9 cellular contexts compared by ENCODE assay signal in the genomic region with DNA sequence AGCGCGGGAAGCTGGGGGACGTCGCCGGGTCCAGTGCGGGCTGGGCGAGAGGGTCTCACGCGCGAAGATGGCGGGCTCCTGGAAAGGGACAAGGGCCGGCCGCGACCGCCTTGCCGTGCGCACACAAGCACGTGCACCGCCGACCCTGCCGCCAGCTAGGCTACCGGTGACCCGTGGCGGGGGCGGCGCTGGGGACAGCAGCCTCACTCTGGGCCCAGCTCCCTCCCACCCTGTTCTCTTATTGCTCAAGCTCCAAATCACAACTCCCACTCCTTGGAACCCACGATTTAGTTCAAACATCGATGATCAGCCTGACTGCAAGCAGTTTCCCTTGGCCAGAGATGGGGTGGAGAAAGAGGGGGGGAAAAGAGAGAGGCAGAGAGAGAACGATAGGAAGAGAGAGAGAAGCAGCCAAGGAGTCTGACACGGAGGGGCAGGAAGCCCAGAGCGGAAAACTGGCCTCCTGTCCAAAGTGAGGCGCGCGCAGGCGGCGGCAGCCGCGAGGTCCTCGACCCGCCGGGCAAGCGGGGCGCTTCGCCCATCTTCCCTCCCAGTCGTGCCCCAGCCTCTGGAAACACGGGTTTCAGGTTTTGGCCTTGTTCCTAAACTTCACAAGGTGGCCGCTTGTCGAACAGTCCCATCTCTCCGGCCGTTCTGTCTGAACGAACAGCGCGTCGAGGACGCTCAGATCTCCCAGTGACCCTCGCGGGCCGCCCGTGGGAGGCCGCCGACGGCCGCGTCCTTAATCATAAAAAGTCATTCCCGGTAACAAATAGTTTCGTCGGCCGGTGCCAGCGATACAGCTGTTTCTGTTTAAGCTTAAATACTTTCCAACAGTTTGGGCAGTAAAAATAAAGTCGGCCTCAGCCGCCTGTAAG. TPM values are rescaled to one million over a fixed set of nuclear protein-coding genes. Genes with fewer than 3 reads are reported as not detected.
A peak's percentile ranks its signal among the peaks of the same experiment; 100 is the strongest.
DNase-seq lines count a peak whose midpoint lies in the region; ATAC-seq, FAIRE-seq and TF ChIP-seq lines count a peak whose summit lies in the region.
"Had no signal": no experiment of that assay in that cellular context is flagged by ENCODE, and none has a peak within 500 bp of the region (broad histone marks: within the 10 kb centered on the region; RNA-seq: fewer than 3 reads in every experiment).

No MANE protein-coding gene starts in this region.

- no peak for TF ChIP-seq CTCF in kidney (IDR thresholded peaks at IDR 0.05; ENCODE audit: borderline replicate concordance, extremely low read depth, insufficient read depth)
- no peak for TF ChIP-seq CTCF in upper lobe of left lung (IDR thresholded peaks at IDR 0.05)

- CTCF ChIA-PET in activated naive CD4-positive, alpha-beta T cell treated with anti-CD3 and anti-CD28 coated beads for 36 hours (lab: Charles Lee): interaction anchor here (1.2 kb wide), 1 partner anchor 13 kb away, joined by 5 read pairs; no protein-coding TSS in a partner anchor

- no peak for TF ChIP-seq POLR2A in upper lobe of left lung (IDR thresholded peaks at IDR 0.05)

- H3K27me3 ChIP-seq in upper lobe of left lung: peaks cover 7 to 59% (median 52%) of the 10 kb centered on the region in 4 donors

- no peak for TF ChIP-seq EP300 in upper lobe of left lung (IDR thresholded peaks at IDR 0.05)

- intact Hi-C loops in activated naive CD4-positive, alpha-beta T cell treated with anti-CD3 and anti-CD28 coated beads for 36 hours (cut with micrococcal nuclease): loop anchor here (5.0 kb wide), 2 partner anchors 349 to 464 kb away; a partner anchor contains a TSS
- intact Hi-C loops in kidney (cut with DNase I): no loop called here

- ATAC-seq in activated T-cell treated with anti-CD3 and anti-CD28 coated beads, Interleukin-2, amount 50 U/mL, for 72 hours (replicated peaks in 1 of 2): no peak
- ATAC-seq in upper lobe of left lung (ENCODE audit: low FRiP score in 2 of 2) (no peak), HG03025 (IDR thresholded peaks at IDR 0.05; ENCODE audit: low FRiP score, unreplicated experiment) (no peak)

- H3K9me3 ChIP-seq in kidney (ENCODE audit: control insufficient read depth in 1 of 2, low read length in 2 of 2): no peaks in the 10 kb centered on the region
- no peaks in the 10 kb centered on the region for H3K9me3 ChIP-seq in upper lobe of left lung

- H3K36me3 ChIP-seq in kidney (ENCODE audit: control insufficient read depth in 1 of 2, insufficient read depth in 2 of 2, low read length in 2 of 2) (peaks cover 0 to 2% of the 10 kb centered on the region in 2 donors), upper lobe of left lung (peaks cover 0 to 7% (median 0%) of the 10 kb centered on the region in 4 donors)

- H3K4me1 ChIP-seq in kidney (ENCODE audit: control insufficient read depth in 1 of 2, insufficient read depth in 1 of 2, low read depth in 1 of 2, low read length in 2 of 2) (peaks cover 7 to 19% of the 10 kb centered on the region in 2 donors), upper lobe of left lung (peaks cover 48 to 70% (median 58%) of the 10 kb centered on the region in 4 donors)

- H3K9me3 Mint-ChIP-seq in activated naive CD4-positive, alpha-beta T cell treated with anti-CD3 and anti-CD28 coated beads for 36 hours: no peaks in the 10 kb centered on the region
- no peaks in the 10 kb centered on the region for H3K9me3 Mint-ChIP-seq in activated T-cell treated with anti-CD3 and anti-CD28 coated beads, Interleukin-2, amount 50 U/mL, for 72 hours

- DNase-seq in activated naive CD4-positive, alpha-beta T cell treated with anti-CD3 and anti-CD28 coated beads for 36 hours: no peak
- DNase-seq in activated naive CD4-positive, alpha-beta T cell (lab: John Stamatoyannopoulos, UW): no peak
- DNase-seq in activated T-cell treated with anti-CD3 and anti-CD28 coated beads, Interleukin-2, amount 50 U/mL, for 72 hours: no peak
- DNase-seq in kidney: peak; percentile 76
- DNase-seq in upper lobe of left lung: peak in 1 of 2 donors; percentile 86
- DNase-seq in effector CD8-positive, alpha-beta T cell (lab: John Stamatoyannopoulos, UW): no peak
- no peak for DNase-seq in hypothalamus (lab: John Stamatoyannopoulos, UW)
- DNase-seq: NCI-H2081 treated with DMSO at 0.1 percent for 48 hours had no signal

- H3K27ac ChIP-seq in kidney (ENCODE audit: low read depth in 2 of 2, low read length in 2 of 2) (no peak overlapping the region), upper lobe of left lung (peak overlapping the region in 1 of 4 donors; percentile 22)

- H3K27ac Mint-ChIP-seq in activated naive CD4-positive, alpha-beta T cell treated with anti-CD3 and anti-CD28 coated beads for 36 hours: no peak overlapping the region
- H3K27ac Mint-ChIP-seq in activated T-cell treated with anti-CD3 and anti-CD28 coated beads, Interleukin-2, amount 50 U/mL, for 72 hours: no peak overlapping the region

- H3K27me3 Mint-ChIP-seq in activated naive CD4-positive, alpha-beta T cell treated with anti-CD3 and anti-CD28 coated beads for 36 hours (ENCODE audit: low read depth): peaks cover 44% of the 10 kb centered on the region
- H3K27me3 Mint-ChIP-seq in activated T-cell treated with anti-CD3 and anti-CD28 coated beads, Interleukin-2, amount 50 U/mL, for 72 hours (ENCODE audit: low read depth): peaks cover 41% of the 10 kb centered on the region

- peak overlapping the region; percentile 41 for H3K4me3 Mint-ChIP-seq in activated naive CD4-positive, alpha-beta T cell treated with anti-CD3 and anti-CD28 coated beads for 36 hours
- H3K4me3 Mint-ChIP-seq in activated T-cell treated with anti-CD3 and anti-CD28 coated beads, Interleukin-2, amount 50 U/mL, for 72 hours: peak overlapping the region; percentile 77 to 86

- no peaks in the 10 kb centered on the region for H3K36me3 Mint-ChIP-seq in activated naive CD4-positive, alpha-beta T cell treated with anti-CD3 and anti-CD28 coated beads for 36 hours (ENCODE audit: low read depth)
- peaks cover 2 to 7% of the 10 kb centered on the region in 2 donors for H3K36me3 Mint-ChIP-seq in activated T-cell treated with anti-CD3 and anti-CD28 coated beads, Interleukin-2, amount 50 U/mL, for 72 hours (ENCODE audit: insufficient read depth in 2 of 2)

- no peak overlapping the region for H3K9ac ChIP-seq in kidney (ENCODE audit: low read length in 2 of 2)

- 2 to 4% methylated on average over 39 to 64 of the region's 71 CpGs for WGBS in upper lobe of left lung, 2 donors

- no peak overlapping the region for H3K4me3 ChIP-seq in kidney (ENCODE audit: low read length in 2 of 2)
- peak overlapping the region; percentile 66 to 90 (median 74) for H3K4me3 ChIP-seq in upper lobe of left lung

- no peak for FAIRE-seq in kidney (lab: Jason Lieb, UNC)

- peaks cover 38% of the 10 kb centered on the region for H3K4me1 Mint-ChIP-seq in activated naive CD4-positive, alpha-beta T cell treated with anti-CD3 and anti-CD28 coated beads for 36 hours (ENCODE audit: low read depth)
- H3K4me1 Mint-ChIP-seq in activated T-cell treated with anti-CD3 and anti-CD28 coated beads, Interleukin-2, amount 50 U/mL, for 72 hours (ENCODE audit: low read depth): peaks cover 42% of the 10 kb centered on the region

RNA-seq across cellular contexts. Expression of a gene that starts 1.7 kb away (rescaled TPM):
- total RNA-seq in activated naive CD4-positive, alpha-beta T cell treated with anti-CD3 and anti-CD28 coated beads for 36 hours: 1 to 10 TPM; 3.8 to 3.9 TPM
- total RNA-seq in activated T-cell treated with anti-CD3 and anti-CD28 coated beads, Interleukin-2, amount 50 U/mL, for 72 hours: 1 to 10 TPM; 6.0 to 7.2 TPM
- total RNA-seq in kidney (6.2 TPM), upper lobe of left lung (10 to 100 TPM in 1 of 6 donors, 1 to 10 TPM in 5; 2.0 to 16.8 (median 8.8) TPM)
- polyA plus RNA-seq in kidney (ENCODE audit: insufficient read depth, low read depth, low replicate concordance): 3.5 TPM

RNA-seq across cellular contexts. Expression of a gene that starts 20.6 kb away (rescaled TPM):
- 1 to 10 TPM; 5.2 to 5.8 TPM for total RNA-seq in activated naive CD4-positive, alpha-beta T cell treated with anti-CD3 and anti-CD28 coated beads for 36 hours
- 1 to 10 TPM; 2.4 to 5.6 TPM for total RNA-seq in activated T-cell treated with anti-CD3 and anti-CD28 coated beads, Interleukin-2, amount 50 U/mL, for 72 hours
- 3.5 TPM for total RNA-seq in kidney
- 2.2 TPM for polyA plus RNA-seq in kidney (ENCODE audit: insufficient read depth, low read depth, low replicate concordance)
- 1 to 10 TPM in 5 of 6 donors, under 1 TPM in 1; 0.89 to 4.7 (median 1.5) TPM for total RNA-seq in upper lobe of left lung

RNA-seq across cellular contexts. Expression of a gene that starts 40.7 kb away (rescaled TPM):
- total RNA-seq in activated naive CD4-positive, alpha-beta T cell treated with anti-CD3 and anti-CD28 coated beads for 36 hours: 10 to 100 TPM; 22.7 to 26.3 TPM
- 10 to 100 TPM; 38.3 to 45.8 TPM for total RNA-seq in activated T-cell treated with anti-CD3 and anti-CD28 coated beads, Interleukin-2, amount 50 U/mL, for 72 hours
- total RNA-seq in kidney (26.8 TPM), upper lobe of left lung (10 to 100 TPM; 17.0 to 33.3 (median 25.0) TPM)
- polyA plus RNA-seq in kidney (ENCODE audit: insufficient read depth, low read depth, low replicate concordance): 7.1 TPM

Comparison
In these comparisons a context has a peak if more than half of its experiments do, and no peak if none do; other contexts are left out.
1. H3K4me3 ChIP-seq: peak in upper lobe of left lung (4 of 4); none in kidney (0 of 2).